1 cellular context compared by ENCODE assay signal in genomic region chr2:220279372-220279771, GRCh38.
TF ChIP-seq lines count a peak whose summit lies in the region.

No MANE protein-coding gene starts in this region.

TF ChIP-seq in HCT116, 20 proteins besides CTCF, POLR2A, EP300 and RAD21 (continued from another document):
- TF ChIP-seq ZNF274 (IDR thresholded peaks at IDR 0.05; ENCODE audit: low read depth, low read length) (no peak), CBX3 (IDR thresholded peaks at IDR 0.05; ENCODE audit: low read depth) (no peak)
